In genomic region chr6:160131636-160132296, GRCh38 we compare ENCODE assay signal across 19 cellular contexts. TPM values are rescaled to one million over a fixed set of nuclear protein-coding genes. Genes with fewer than 3 reads are reported as not detected.
"Had no signal": no experiment of that assay in that cellular context is flagged by ENCODE, and none has a peak within 500 bp of the region (broad histone marks: within the 10 kb centered on the region; RNA-seq: fewer than 3 reads in every experiment).

No MANE protein-coding gene starts in this region.

- H3K4me2 ChIP-seq: hepatocyte had no signal

- ATAC-seq: activated CD4-positive, alpha-beta T cell treated with anti-CD3 and anti-CD28 coated beads for 36 hours; body of pancreas; lower lobe of right lung; right cardiac atrium had no signal

- H3K4me1 ChIP-seq: lower lobe of right lung, psoas muscle had no signal

- H3K36me3 ChIP-seq: lower lobe of right lung, ovary had no signal

- H2AFZ ChIP-seq: hepatocyte had no signal

- DNase-seq: activated CD4-positive, alpha-beta T cell treated with anti-CD3 and anti-CD28 coated beads for 36 hours; activated CD4-positive, alpha-beta T cell treated with anti-CD3 and anti-CD28 coated beads, Interleukin-2, amount 50 U/mL, for 48 hours; activated naive CD4-positive, alpha-beta T cell; activated naive CD8-positive, alpha-beta T cell treated with anti-CD3 and anti-CD28 coated beads, Interleukin-2, amount 10 ng/mL, durations not matched to agents 7 days and 5 days; amygdala; body of pancreas; foreskin fibroblast; lower lobe of right lung; midbrain; ovary; psoas muscle; right cardiac atrium; small intestine; stimulated activated CD4-positive, alpha-beta T cell treated with anti-CD3 and anti-CD28 coated beads, Interleukin-15, amount 100 ng/mL, for 24 hours; stimulated activated CD4-positive, alpha-beta T cell treated with anti-CD3 and anti-CD28 coated beads, Interleukin-4, amount 100 ng/mL, for 1 hour had no signal

- H3K4me3 ChIP-seq: body of pancreas, hepatocyte, lower lobe of right lung, ovary, psoas muscle had no signal

- H3K27ac ChIP-seq: body of pancreas, hepatocyte, lower lobe of right lung, ovary, psoas muscle had no signal

- H3K27me3 ChIP-seq: body of pancreas, hepatocyte, ovary had no signal

- H3K9me3 ChIP-seq: body of pancreas, lower lobe of right lung, ovary, psoas muscle had no signal

- H3K79me2 ChIP-seq: hepatocyte had no signal

- FAIRE-seq: keratinocyte, small intestine had no signal

RNA-seq across cellular contexts. Expression of gene SLC22A1, which starts 10.2 kb away (rescaled TPM):
- total RNA-seq: cardiac septum, dermis microvascular lymphatic vessel endothelial cell had no signal
